In genomic region chr19:54159352-54160181, GRCh38 we compare ENCODE assay signal across 8 cellular contexts. TPM values are rescaled to one million over a fixed set of nuclear protein-coding genes. Genes with fewer than 3 reads are reported as not detected.
DNase-seq lines count a peak whose midpoint lies in the region; FAIRE-seq and TF ChIP-seq lines count a peak whose summit lies in the region.

Gene LENG1 (minus strand): TSS chr19:54159721. CDS start chr19:54159695, 26 bp downstream.

- TF ChIP-seq CTCF in foreskin fibroblast (IDR thresholded peaks at IDR 0.05; ENCODE audit: low read depth, low read length) (peak; percentile 22), neural crest cell (conservative IDR thresholded peaks at IDR 0.05) (peak; percentile 50)

- FAIRE-seq in G401.6 (lab: Jason Lieb, UNC) = peak; percentile 100

- H3K27me3 Mint-ChIP-seq in neural crest cell (ENCODE audit: low read depth) = peaks cover 20% of the 10 kb centered on the region

- peaks cover 43% of the 10 kb centered on the region for H3K4me1 Mint-ChIP-seq in neural crest cell

- in situ Hi-C loops in HAP-1 (cut with MboI; ENCODE audit: low sequenced_read_pairs) = no loop called here

- peak within 1 kb of the TSS; percentile 99 for H3K27ac Mint-ChIP-seq in neural crest cell (ENCODE audit: unreplicated experiment)

- peaks cover 7% of the 10 kb centered on the region for H3K9me3 Mint-ChIP-seq in neural crest cell

- peak within 1 kb of the TSS; percentile 99 for H3K4me3 Mint-ChIP-seq in neural crest cell

- H3K36me3 ChIP-seq in HAP-1 (replicated peaks) (peaks cover 34% of the 10 kb centered on the region), MG63 (peaks cover 45% of the 10 kb centered on the region), stomach smooth muscle (ENCODE audit: control insufficient read depth in 2 of 2, insufficient read depth in 2 of 2, low read length in 2 of 2) (peaks cover 16 to 19% of the 10 kb centered on the region in 2 donors)

- peaks cover 8% of the 10 kb centered on the region for H3K4me1 ChIP-seq in HAP-1
- peaks cover 37% of the 10 kb centered on the region for H3K4me1 ChIP-seq in stomach smooth muscle (ENCODE audit: control insufficient read depth, insufficient read depth, low read length)

- no peaks in the 10 kb centered on the region for H3K27me3 ChIP-seq in HAP-1 (ENCODE audit: low read depth)
- no peaks in the 10 kb centered on the region for H3K27me3 ChIP-seq in MG63
- peaks cover 0 to 5% of the 10 kb centered on the region in 2 donors for H3K27me3 ChIP-seq in stomach smooth muscle (ENCODE audit: control insufficient read depth in 1 of 2, insufficient read depth in 2 of 2, low read length in 2 of 2)

- H3K4me3 ChIP-seq in HAP-1 (peak within 1 kb of the TSS; percentile 79), MG63 (peak within 1 kb of the TSS; percentile 83), foreskin fibroblast (ENCODE audit: low read depth in 1 of 2, low read length in 2 of 2) (peak within 1 kb of the TSS; percentile 55 to 87), stomach smooth muscle (ENCODE audit: low read length in 2 of 2) (peak within 1 kb of the TSS; percentile 94 to 96)

- peak within 1 kb of the TSS; percentile 94 for H3K27ac ChIP-seq in stomach smooth muscle (ENCODE audit: low read length)

- DNase-seq in HAP-1 (ENCODE audit: low spot score in 2 of 2) = peak; percentile 99 to 100
- DNase-seq in MG63 = peak; percentile 100
- DNase-seq in SHP77 treated with DMSO at 0.1 percent for 48 hours (lab: John Stamatoyannopoulos, UW) = peak; percentile 99
- DNase-seq in activated gamma-delta T cell treated with anti-CD3 and anti-CD28 coated beads, Interleukin-2, amount 50 U/mL, for 16 hours (ENCODE audit: low read depth) = peak; percentile 99
- DNase-seq in foreskin fibroblast = peak; percentile 100
- peak; percentile 91 for DNase-seq in neural crest cell (ENCODE audit: low read depth, low spot score)

- H3K9me3 ChIP-seq in HAP-1 (no peaks in the 10 kb centered on the region), MG63 (peaks cover 3% of the 10 kb centered on the region; the same call in 1 of the 2 replicates), stomach smooth muscle (ENCODE audit: control insufficient read depth in 2 of 2, low read length in 2 of 2) (no peaks in the 10 kb centered on the region)

- peaks cover 20% of the 10 kb centered on the region for H3K36me3 Mint-ChIP-seq in neural crest cell (ENCODE audit: low read depth)

- H3K9ac ChIP-seq in stomach smooth muscle (ENCODE audit: low read length in 2 of 2) = peak within 1 kb of the TSS; percentile 86 to 94

RNA-seq across cellular contexts. Expression of gene LENG1, which starts in this region (rescaled TPM):
- total RNA-seq in MG63 (2014; rRNA removed; shearing (Covaris generic); ENCODE audit: low replicate concordance) = 11.1 and 18.2 TPM in 2 replicates
- total RNA-seq in neural crest cell = 5.1 and 5.9 TPM in 2 replicates

Comparison
In these comparisons a context has a peak if more than half of its experiments do, and no peak if none do; other contexts are left out.
1. Peak in every context shown above with its lines: DNase-seq, H3K4me3 ChIP-seq and H3K27ac ChIP-seq.